8 cellular contexts compared by ENCODE assay signal in genomic region chr1:82979593-82980230, GRCh38.
DNase-seq lines count a peak whose midpoint lies in the region; ATAC-seq and TF ChIP-seq lines count a peak whose summit lies in the region.

No MANE protein-coding gene starts in this region.

- no peaks in the 10 kb centered on the region for H3K9me3 ChIP-seq in osteoblast (ENCODE audit: low read depth, low read length)

- H3K79me2 ChIP-seq in osteoblast (ENCODE audit: insufficient read depth, low read length): no peaks in the 10 kb centered on the region

- H2AFZ ChIP-seq in osteoblast (ENCODE audit: low read length): no peak overlapping the region

- ATAC-seq in GM19372 (IDR thresholded peaks at IDR 0.05; ENCODE audit: low read depth, unreplicated experiment) (peak; percentile 99), HG03064 (IDR thresholded peaks at IDR 0.05; ENCODE audit: low read depth, unreplicated experiment) (peak; percentile 96)

- H3K27ac ChIP-seq in osteoblast (ENCODE audit: low read depth, low read length): no peak overlapping the region

- no peaks in the 10 kb centered on the region for H3K27me3 ChIP-seq in osteoblast (ENCODE audit: insufficient read depth, low read length)

- no peaks in the 10 kb centered on the region for H3K36me3 ChIP-seq in osteoblast (ENCODE audit: insufficient read depth, low read length)

- peak; percentile 63 for DNase-seq in COLO668 (lab: John Stamatoyannopoulos, UW; ENCODE audit: unreplicated experiment)
- peak; percentile 65 for DNase-seq in NCI-H2107 (lab: John Stamatoyannopoulos, UW)
- no peak for DNase-seq in osteoblast (ENCODE audit: insufficient read length, low spot score, missing footprints)
- no peak for DNase-seq in AG08396 (ENCODE audit: low spot score)
- no peak for DNase-seq in central memory CD4-positive, alpha-beta T cell
- DNase-seq in midbrain (lab: John Stamatoyannopoulos, UW): no peak

- no peaks in the 10 kb centered on the region for H3K4me1 ChIP-seq in osteoblast (ENCODE audit: insufficient read depth, low read length)

- no peak overlapping the region for H3K4me3 ChIP-seq in osteoblast (ENCODE audit: insufficient read depth, low read length)

- TF ChIP-seq CTCF in osteoblast (IDR thresholded peaks at IDR 0.05; ENCODE audit: extremely low read depth, low read depth, low read length): no peak

- H4K20me1 ChIP-seq in osteoblast (ENCODE audit: insufficient read depth, low read length): no peaks in the 10 kb centered on the region

- H3K4me2 ChIP-seq in osteoblast (ENCODE audit: insufficient read depth, low read length): no peak overlapping the region

Comparison
In these comparisons a context has a peak if more than half of its experiments do, and no peak if none do; other contexts are left out.
1. DNase-seq: peak in COLO668 (single experiment) and NCI-H2107 (single experiment); none in osteoblast (single experiment), AG08396 (single experiment), central memory CD4-positive, alpha-beta T cell (single experiment) and midbrain (single experiment).